2 cellular contexts compared by ENCODE assay signal in genomic region chr3:158110658-158111018, GRCh38.
TF ChIP-seq lines count a peak whose summit lies in the region.

No MANE protein-coding gene starts in this region.

TF ChIP-seq in SK-N-SH, 30 proteins besides CTCF, POLR2A, EP300 and RAD21 (continued from another document):
- TF ChIP-seq SIN3A (IDR thresholded peaks at IDR 0.05; ENCODE audit: borderline replicate concordance, low read depth, low read length), result no peak

TF ChIP-seq in SK-N-SH treated with all-trans-retinoic acid at 6 μM for 48 hours, 23 proteins besides CTCF, POLR2A, EP300 and RAD21 (continued from another document):
- TF ChIP-seq POU6F1 (CRISPR knock-in tag; IDR thresholded peaks at IDR 0.05; ENCODE audit: borderline replicate concordance, low read depth) (no peak), OSR1 (CRISPR knock-in tag; IDR thresholded peaks at IDR 0.05) (no peak), ESRRG (CRISPR knock-in tag; IDR thresholded peaks at IDR 0.05) (no peak), CSRNP3 (CRISPR knock-in tag; IDR thresholded peaks at IDR 0.05) (no peak), ARNTL (CRISPR knock-in tag; IDR thresholded peaks at IDR 0.05; ENCODE audit: borderline replicate concordance, low read depth) (no peak), GLIS3 (CRISPR knock-in tag; IDR thresholded peaks at IDR 0.05) (no peak; the same call in 1 of the 2 replicates)
